8 cellular contexts compared by ENCODE assay signal in the genomic region with DNA sequence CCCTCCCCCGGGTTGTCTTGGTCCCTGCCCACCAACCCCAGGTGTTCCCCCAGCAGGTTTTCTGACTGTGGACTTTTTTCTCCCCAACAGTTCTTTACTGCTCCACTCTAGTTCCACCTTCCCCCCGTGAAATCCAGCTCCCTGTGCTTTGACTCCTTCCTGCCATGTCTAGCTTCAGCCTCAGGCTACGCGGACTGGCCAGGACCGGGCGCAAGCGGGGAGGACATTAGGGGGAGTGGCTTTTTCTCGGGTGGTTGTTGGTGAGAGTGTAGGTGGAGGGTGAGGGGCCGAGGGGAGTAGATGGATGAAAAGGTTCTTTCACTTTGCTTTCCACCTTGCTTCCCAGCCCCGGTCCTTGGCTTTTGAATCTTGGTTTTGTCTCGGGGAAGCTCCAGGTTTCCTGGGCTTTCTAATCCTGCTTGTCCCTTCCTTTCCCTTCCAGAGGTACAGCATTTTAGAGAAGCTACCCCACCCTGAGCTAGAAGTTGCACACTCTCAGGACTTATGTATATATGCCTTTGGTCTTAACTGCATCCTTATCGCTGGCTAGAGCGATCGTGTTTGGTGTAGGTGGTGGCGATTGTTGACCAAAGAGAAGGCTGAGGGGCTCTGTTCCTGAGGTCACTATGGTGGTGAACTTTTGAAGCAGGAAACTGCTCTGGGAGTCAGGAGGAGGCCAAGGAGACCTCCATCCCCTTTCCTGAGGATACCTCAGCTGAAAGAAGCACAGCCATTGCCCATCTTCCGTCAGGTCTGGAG. TPM values are rescaled to one million over a fixed set of nuclear protein-coding genes. Genes with fewer than 3 reads are reported as not detected.
A peak's percentile ranks its signal among the peaks of the same experiment; 100 is the strongest.
DNase-seq lines count a peak whose midpoint lies in the region; ATAC-seq and TF ChIP-seq lines count a peak whose summit lies in the region.

No MANE protein-coding gene starts in this region.

- H3K36me3 ChIP-seq in KMS-11 (ENCODE audit: insufficient read depth) (0 out of 2 replicates have a peak, but pooled peaks cover 3% of the 10 kb centered on the region), body of pancreas (replicated peaks in 1 of 2; ENCODE audit: insufficient read depth in 1 of 2, low read depth in 2 of 2) (peaks cover 0 to 6% of the 10 kb centered on the region in 2 donors)

- 11 to 13% methylated on average over 16 of the region's 16 CpGs for WGBS in body of pancreas, 2 donors

- intact Hi-C loops in body of pancreas (cut with DNase I): no loop called here

- H3K4me1 ChIP-seq in KMS-11 (ENCODE audit: low read depth, poor library complexity, severe bottlenecking) (peaks cover 27% of the 10 kb centered on the region), body of pancreas (peaks cover 28% of the 10 kb centered on the region)

- peak overlapping the region; percentile 96 for H3K4me2 ChIP-seq in KMS-11

- H3K27me3 Mint-ChIP-seq in activated T-cell treated with anti-CD3 and anti-CD28 coated beads, Interleukin-2, amount 50 U/mL, for 72 hours (ENCODE audit: low read depth): no peaks in the 10 kb centered on the region

- no peak for TF ChIP-seq POLR2A in body of pancreas (IDR thresholded peaks at IDR 0.05)

- no peaks in the 10 kb centered on the region for H3K9me3 ChIP-seq in body of pancreas

- peak overlapping the region; percentile 59 for H3K27ac Mint-ChIP-seq in activated T-cell treated with anti-CD3 and anti-CD28 coated beads, Interleukin-2, amount 50 U/mL, for 72 hours
- H3K27ac Mint-ChIP-seq in stimulated activated effector memory CD8-positive, alpha-beta T cell treated with anti-CD3 and anti-CD28 coated beads, Interleukin-12 subunit alpha, Interleukin-12 subunit beta, amount 100 ng/mL, for 72 hours: peak overlapping the region; percentile 88

- peak overlapping the region; percentile 79 to 93 for H3K4me3 Mint-ChIP-seq in activated T-cell treated with anti-CD3 and anti-CD28 coated beads, Interleukin-2, amount 50 U/mL, for 72 hours
- peak overlapping the region; percentile 84 for H3K4me3 Mint-ChIP-seq in stimulated activated effector memory CD8-positive, alpha-beta T cell treated with anti-CD3 and anti-CD28 coated beads, Interleukin-12 subunit alpha, Interleukin-12 subunit beta, amount 100 ng/mL, for 72 hours

- H3K27me3 ChIP-seq in KMS-11 (ENCODE audit: insufficient read depth, low read depth): no peaks in the 10 kb centered on the region; the same call in 1 of the 2 replicates
- no peaks in the 10 kb centered on the region for H3K27me3 ChIP-seq in body of pancreas

- no peaks in the 10 kb centered on the region for H3K9me3 Mint-ChIP-seq in activated T-cell treated with anti-CD3 and anti-CD28 coated beads, Interleukin-2, amount 50 U/mL, for 72 hours
- no peaks in the 10 kb centered on the region for H3K9me3 Mint-ChIP-seq in stimulated activated effector memory CD8-positive, alpha-beta T cell treated with anti-CD3 and anti-CD28 coated beads, Interleukin-12 subunit alpha, Interleukin-12 subunit beta, amount 100 ng/mL, for 72 hours

- peak overlapping the region; percentile 53 for H3K9ac ChIP-seq in KMS-11

- no peaks in the 10 kb centered on the region for H4K20me1 ChIP-seq in KMS-11 (ENCODE audit: insufficient read depth)

- peak overlapping the region; percentile 80 for H3K4me3 ChIP-seq in KMS-11 (IDR thresholded peaks at IDR 0.05; ENCODE audit: insufficient read depth, low read depth, low read length)
- H3K4me3 ChIP-seq in body of pancreas: peak overlapping the region; percentile 81 to 94

- peak; percentile 12 to 35 for ATAC-seq in activated T-cell treated with anti-CD3 and anti-CD28 coated beads, Interleukin-2, amount 50 U/mL, for 72 hours (replicated peaks in 1 of 2)
- ATAC-seq in body of pancreas: peak; percentile 45
- ATAC-seq in stimulated activated effector memory CD8-positive, alpha-beta T cell treated with anti-CD3 and anti-CD28 coated beads, Interleukin-12 subunit alpha, Interleukin-12 subunit beta, amount 100 ng/mL, for 72 hours: peak; percentile 28

- H3K36me3 Mint-ChIP-seq in activated T-cell treated with anti-CD3 and anti-CD28 coated beads, Interleukin-2, amount 50 U/mL, for 72 hours (ENCODE audit: insufficient read depth in 2 of 2): peaks cover 2 to 3% of the 10 kb centered on the region in 2 donors
- H3K36me3 Mint-ChIP-seq in stimulated activated effector memory CD8-positive, alpha-beta T cell treated with anti-CD3 and anti-CD28 coated beads, Interleukin-12 subunit alpha, Interleukin-12 subunit beta, amount 100 ng/mL, for 72 hours: peaks cover 38% of the 10 kb centered on the region

- no peak; the same call in 1 of the 2 replicates for TF ChIP-seq CTCF in KMS-11 (conservative IDR thresholded peaks at IDR 0.05; ENCODE audit: low read depth, low read length)
- TF ChIP-seq CTCF in body of pancreas (IDR thresholded peaks at IDR 0.05): no peak

- peaks cover 21% of the 10 kb centered on the region for H3K4me1 Mint-ChIP-seq in activated T-cell treated with anti-CD3 and anti-CD28 coated beads, Interleukin-2, amount 50 U/mL, for 72 hours (ENCODE audit: low read depth)
- peaks cover 24% of the 10 kb centered on the region for H3K4me1 Mint-ChIP-seq in stimulated activated effector memory CD8-positive, alpha-beta T cell treated with anti-CD3 and anti-CD28 coated beads, Interleukin-12 subunit alpha, Interleukin-12 subunit beta, amount 100 ng/mL, for 72 hours

- H3K27ac ChIP-seq in KMS-11 (no peak overlapping the region), body of pancreas (peak overlapping the region in 3 of 4 donors; percentile 30 to 80 (median 76))

- DNase-seq in activated T-cell treated with anti-CD3 and anti-CD28 coated beads, Interleukin-2, amount 50 U/mL, for 72 hours: no peak
- DNase-seq in activated T-cell treated with anti-CD3 and anti-CD28 coated beads for 4 hours: no peak
- peak in 2 of 4 donors; percentile 20 to 38 for DNase-seq in body of pancreas
- DNase-seq in islet precursor cell: peak; percentile 81
- DNase-seq in stimulated activated effector memory CD8-positive, alpha-beta T cell treated with anti-CD3 and anti-CD28 coated beads, Interleukin-12 subunit alpha, Interleukin-12 subunit beta, amount 100 ng/mL, for 72 hours (ENCODE audit: low spot score in 2 of 2): peak in 1 of 2 donors; percentile 57
- no peak for DNase-seq in activated gamma-delta T cell treated with Interleukin-2 at 50 U/mL for 16 hours
- DNase-seq in Kasumi-1 (lab: John Stamatoyannopoulos, UW): no peak

- peak overlapping the region; percentile 76 for H2AFZ ChIP-seq in KMS-11 (ENCODE audit: low read depth)

- H3K79me2 ChIP-seq in KMS-11 (ENCODE audit: insufficient read depth, low read depth): peaks cover 18% of the 10 kb centered on the region; the same call in 1 of the 2 replicates

RNA-seq across cellular contexts. Expression of a gene that starts 0.8 kb away (rescaled TPM):
- 10 to 100 TPM; 21.3 to 23.1 TPM for total RNA-seq in activated T-cell treated with anti-CD3 and anti-CD28 coated beads, Interleukin-2, amount 50 U/mL, for 72 hours
- 10 to 100 TPM; 12.2 to 48.0 TPM for total RNA-seq in body of pancreas

RNA-seq across cellular contexts. Expression of a gene that starts 12.9 kb away (rescaled TPM):
- 10 to 100 TPM; 44.3 to 52.7 TPM for total RNA-seq in activated T-cell treated with anti-CD3 and anti-CD28 coated beads, Interleukin-2, amount 50 U/mL, for 72 hours
- total RNA-seq in body of pancreas: 10 to 100 TPM in 1 of 2 donors, 1 to 10 TPM in 1; 4.6 to 12.2 TPM

RNA-seq across cellular contexts. Expression of a gene that starts 19.5 kb away (rescaled TPM):
- total RNA-seq in activated T-cell treated with anti-CD3 and anti-CD28 coated beads, Interleukin-2, amount 50 U/mL, for 72 hours: 1 to 10 TPM; 2.8 to 5.3 TPM
- 10 to 100 TPM; 10.1 to 10.9 TPM for total RNA-seq in body of pancreas

RNA-seq across cellular contexts. Expression of a gene that starts 41.3 kb away (rescaled TPM):
- 1 to 10 TPM; 2.5 to 3.8 TPM for total RNA-seq in activated T-cell treated with anti-CD3 and anti-CD28 coated beads, Interleukin-2, amount 50 U/mL, for 72 hours
- under 1 TPM in 1 of 2 donors, not detected in 1; 0.78 TPM for total RNA-seq in body of pancreas

RNA-seq across cellular contexts. Expression of a gene that starts 41.9 kb away (rescaled TPM):
- total RNA-seq in activated T-cell treated with anti-CD3 and anti-CD28 coated beads, Interleukin-2, amount 50 U/mL, for 72 hours: 1 to 10 TPM; 3.2 to 5.9 TPM
- 1 to 10 TPM in 1 of 2 donors, under 1 TPM in 1; 0.33 to 1.3 TPM for total RNA-seq in body of pancreas
